In the genomic region with DNA sequence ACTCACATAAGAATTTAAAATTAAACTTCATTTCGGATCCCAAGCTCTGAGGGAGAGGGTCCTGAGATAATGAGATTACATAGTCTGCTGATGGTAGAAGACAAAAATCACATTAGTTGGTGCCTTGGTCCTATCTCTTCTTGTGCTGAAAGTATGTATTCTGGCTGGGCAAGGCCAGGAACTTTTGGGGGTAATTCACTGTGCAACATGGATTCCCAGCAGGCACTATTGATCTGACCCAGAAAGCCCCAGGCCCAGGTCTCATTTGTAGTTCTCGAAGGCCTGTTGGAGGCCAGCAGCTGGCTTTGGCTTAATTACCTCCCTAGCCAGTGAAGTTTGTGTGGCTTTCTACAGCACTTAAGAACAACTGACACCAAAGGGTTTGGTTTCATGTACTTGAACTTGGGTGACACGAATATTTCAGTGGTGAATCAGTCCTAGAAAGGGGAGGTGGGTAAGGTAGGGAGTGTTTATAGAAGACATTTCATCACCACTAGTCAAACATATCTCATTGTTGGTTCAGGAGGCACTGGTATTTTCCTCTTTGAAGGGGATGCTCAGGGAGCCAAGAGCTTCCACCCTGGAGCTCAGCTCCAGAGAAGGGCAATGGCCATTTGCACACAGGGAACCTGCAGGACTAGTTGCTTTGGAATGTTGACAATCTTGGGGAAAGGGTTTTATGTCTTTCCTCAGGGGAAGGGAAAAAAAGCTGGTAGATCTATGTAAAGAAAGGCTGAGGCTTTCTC, we compare ENCODE assay signal across 1 cellular context.
TF ChIP-seq lines count a peak whose summit lies in the region.

No MANE protein-coding gene starts in this region.

TF ChIP-seq in HepG2, 621 proteins besides CTCF, POLR2A, EP300 and RAD21 (continued from another document and continues in another):
- TF ChIP-seq, protein P1, sequence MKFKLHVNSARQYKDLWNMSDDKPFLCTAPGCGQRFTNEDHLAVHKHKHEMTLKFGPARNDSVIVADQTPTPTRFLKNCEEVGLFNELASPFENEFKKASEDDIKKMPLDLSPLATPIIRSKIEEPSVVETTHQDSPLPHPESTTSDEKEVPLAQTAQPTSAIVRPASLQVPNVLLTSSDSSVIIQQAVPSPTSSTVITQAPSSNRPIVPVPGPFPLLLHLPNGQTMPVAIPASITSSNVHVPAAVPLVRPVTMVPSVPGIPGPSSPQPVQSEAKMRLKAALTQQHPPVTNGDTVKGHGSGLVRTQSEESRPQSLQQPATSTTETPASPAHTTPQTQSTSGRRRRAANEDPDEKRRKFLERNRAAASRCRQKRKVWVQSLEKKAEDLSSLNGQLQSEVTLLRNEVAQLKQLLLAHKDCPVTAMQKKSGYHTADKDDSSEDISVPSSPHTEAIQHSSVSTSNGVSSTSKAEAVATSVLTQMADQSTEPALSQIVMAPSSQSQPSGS (CRISPR knock-in tag; IDR thresholded peaks at IDR 0.05): peak; percentile 91
- TF ChIP-seq NFYB (CRISPR knock-in tag; IDR thresholded peaks at IDR 0.05) (no peak), SIX1 (CRISPR knock-in tag; IDR thresholded peaks at IDR 0.05; ENCODE audit: borderline replicate concordance) (peak; percentile 92), CENPT (CRISPR knock-in tag; IDR thresholded peaks at IDR 0.05; ENCODE audit: low read depth) (no peak), KDM5A (IDR thresholded peaks at IDR 0.05; ENCODE audit: borderline replicate concordance, low read length) (no peak), MZF1 (CRISPR knock-in tag; IDR thresholded peaks at IDR 0.05; ENCODE audit: borderline replicate concordance) (no peak), KDM2A (CRISPR knock-in tag; IDR thresholded peaks at IDR 0.05; ENCODE audit: borderline replicate concordance, low read depth) (no peak), ZNF598 (CRISPR knock-in tag; IDR thresholded peaks at IDR 0.05; ENCODE audit: borderline replicate concordance) (no peak), ELF3 (CRISPR knock-in tag; IDR thresholded peaks at IDR 0.05) (peak; percentile 79), HMGA1 (CRISPR knock-in tag; conservative IDR thresholded peaks at IDR 0.05) (no peak), ZNF124 (CRISPR knock-in tag; IDR thresholded peaks at IDR 0.05) (0 out of 2 replicates have a peak, but pooled peaks have one; percentile 24), ZNF431 (CRISPR knock-in tag; IDR thresholded peaks at IDR 0.05; ENCODE audit: borderline replicate concordance, low read depth) (no peak; the same call in 1 of the 2 replicates), DNMT3B (CRISPR knock-in tag; conservative IDR thresholded peaks at IDR 0.05) (peak; percentile 98), ZNF605 (CRISPR knock-in tag; IDR thresholded peaks at IDR 0.05) (peak; percentile 87; the same call in 1 of the 2 replicates), NKX3-1 (CRISPR knock-in tag; IDR thresholded peaks at IDR 0.05) (no peak), ETV6 (CRISPR knock-in tag; conservative IDR thresholded peaks at IDR 0.05) (no peak), SRF (IDR thresholded peaks at IDR 0.05; ENCODE audit: low read depth, low read length) (no peak), TBL1XR1 (IDR thresholded peaks at IDR 0.05; ENCODE audit: borderline replicate concordance, low read length, partially characterized antibody) (peak; percentile 95), HNRNPL (IDR thresholded peaks at IDR 0.05; ENCODE audit: low read depth, low read length) (no peak), ZNF496 (CRISPR knock-in tag; IDR thresholded peaks at IDR 0.05; ENCODE audit: insufficient replicate concordance) (no peak), ZNF260 (CRISPR knock-in tag; IDR thresholded peaks at IDR 0.05; ENCODE audit: borderline replicate concordance, low read depth) (no peak)
- TF ChIP-seq, protein P2, sequence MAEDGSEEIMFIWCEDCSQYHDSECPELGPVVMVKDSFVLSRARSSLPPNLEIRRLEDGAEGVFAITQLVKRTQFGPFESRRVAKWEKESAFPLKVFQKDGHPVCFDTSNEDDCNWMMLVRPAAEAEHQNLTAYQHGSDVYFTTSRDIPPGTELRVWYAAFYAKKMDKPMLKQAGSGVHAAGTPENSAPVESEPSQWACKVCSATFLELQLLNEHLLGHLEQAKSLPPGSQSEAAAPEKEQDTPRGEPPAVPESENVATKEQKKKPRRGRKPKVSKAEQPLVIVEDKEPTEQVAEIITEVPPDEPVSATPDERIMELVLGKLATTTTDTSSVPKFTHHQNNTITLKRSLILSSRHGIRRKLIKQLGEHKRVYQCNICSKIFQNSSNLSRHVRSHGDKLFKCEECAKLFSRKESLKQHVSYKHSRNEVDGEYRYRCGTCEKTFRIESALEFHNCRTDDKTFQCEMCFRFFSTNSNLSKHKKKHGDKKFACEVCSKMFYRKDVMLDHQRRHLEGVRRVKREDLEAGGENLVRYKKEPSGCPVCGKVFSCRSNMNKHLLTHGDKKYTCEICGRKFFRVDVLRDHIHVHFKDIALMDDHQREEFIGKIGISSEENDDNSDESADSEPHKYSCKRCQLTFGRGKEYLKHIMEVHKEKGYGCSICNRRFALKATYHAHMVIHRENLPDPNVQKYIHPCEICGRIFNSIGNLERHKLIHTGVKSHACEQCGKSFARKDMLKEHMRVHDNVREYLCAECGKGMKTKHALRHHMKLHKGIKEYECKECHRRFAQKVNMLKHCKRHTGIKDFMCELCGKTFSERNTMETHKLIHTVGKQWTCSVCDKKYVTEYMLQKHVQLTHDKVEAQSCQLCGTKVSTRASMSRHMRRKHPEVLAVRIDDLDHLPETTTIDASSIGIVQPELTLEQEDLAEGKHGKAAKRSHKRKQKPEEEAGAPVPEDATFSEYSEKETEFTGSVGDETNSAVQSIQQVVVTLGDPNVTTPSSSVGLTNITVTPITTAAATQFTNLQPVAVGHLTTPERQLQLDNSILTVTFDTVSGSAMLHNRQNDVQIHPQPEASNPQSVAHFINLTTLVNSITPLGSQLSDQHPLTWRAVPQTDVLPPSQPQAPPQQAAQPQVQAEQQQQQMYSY (CRISPR knock-in tag; IDR thresholded peaks at IDR 0.05): no peak
- TF ChIP-seq, protein P3, sequence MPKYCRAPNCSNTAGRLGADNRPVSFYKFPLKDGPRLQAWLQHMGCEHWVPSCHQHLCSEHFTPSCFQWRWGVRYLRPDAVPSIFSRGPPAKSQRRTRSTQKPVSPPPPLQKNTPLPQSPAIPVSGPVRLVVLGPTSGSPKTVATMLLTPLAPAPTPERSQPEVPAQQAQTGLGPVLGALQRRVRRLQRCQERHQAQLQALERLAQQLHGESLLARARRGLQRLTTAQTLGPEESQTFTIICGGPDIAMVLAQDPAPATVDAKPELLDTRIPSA (CRISPR knock-in tag; IDR thresholded peaks at IDR 0.05; ENCODE audit: borderline replicate concordance): no peak
- TF ChIP-seq, protein P4, sequence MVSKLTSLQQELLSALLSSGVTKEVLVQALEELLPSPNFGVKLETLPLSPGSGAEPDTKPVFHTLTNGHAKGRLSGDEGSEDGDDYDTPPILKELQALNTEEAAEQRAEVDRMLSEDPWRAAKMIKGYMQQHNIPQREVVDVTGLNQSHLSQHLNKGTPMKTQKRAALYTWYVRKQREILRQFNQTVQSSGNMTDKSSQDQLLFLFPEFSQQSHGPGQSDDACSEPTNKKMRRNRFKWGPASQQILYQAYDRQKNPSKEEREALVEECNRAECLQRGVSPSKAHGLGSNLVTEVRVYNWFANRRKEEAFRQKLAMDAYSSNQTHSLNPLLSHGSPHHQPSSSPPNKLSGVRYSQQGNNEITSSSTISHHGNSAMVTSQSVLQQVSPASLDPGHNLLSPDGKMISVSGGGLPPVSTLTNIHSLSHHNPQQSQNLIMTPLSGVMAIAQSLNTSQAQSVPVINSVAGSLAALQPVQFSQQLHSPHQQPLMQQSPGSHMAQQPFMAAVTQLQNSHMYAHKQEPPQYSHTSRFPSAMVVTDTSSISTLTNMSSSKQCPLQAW (CRISPR knock-in tag; IDR thresholded peaks at IDR 0.05): peak; percentile 71; the same call in 1 of the 2 replicates
- TF ChIP-seq, protein P5, sequence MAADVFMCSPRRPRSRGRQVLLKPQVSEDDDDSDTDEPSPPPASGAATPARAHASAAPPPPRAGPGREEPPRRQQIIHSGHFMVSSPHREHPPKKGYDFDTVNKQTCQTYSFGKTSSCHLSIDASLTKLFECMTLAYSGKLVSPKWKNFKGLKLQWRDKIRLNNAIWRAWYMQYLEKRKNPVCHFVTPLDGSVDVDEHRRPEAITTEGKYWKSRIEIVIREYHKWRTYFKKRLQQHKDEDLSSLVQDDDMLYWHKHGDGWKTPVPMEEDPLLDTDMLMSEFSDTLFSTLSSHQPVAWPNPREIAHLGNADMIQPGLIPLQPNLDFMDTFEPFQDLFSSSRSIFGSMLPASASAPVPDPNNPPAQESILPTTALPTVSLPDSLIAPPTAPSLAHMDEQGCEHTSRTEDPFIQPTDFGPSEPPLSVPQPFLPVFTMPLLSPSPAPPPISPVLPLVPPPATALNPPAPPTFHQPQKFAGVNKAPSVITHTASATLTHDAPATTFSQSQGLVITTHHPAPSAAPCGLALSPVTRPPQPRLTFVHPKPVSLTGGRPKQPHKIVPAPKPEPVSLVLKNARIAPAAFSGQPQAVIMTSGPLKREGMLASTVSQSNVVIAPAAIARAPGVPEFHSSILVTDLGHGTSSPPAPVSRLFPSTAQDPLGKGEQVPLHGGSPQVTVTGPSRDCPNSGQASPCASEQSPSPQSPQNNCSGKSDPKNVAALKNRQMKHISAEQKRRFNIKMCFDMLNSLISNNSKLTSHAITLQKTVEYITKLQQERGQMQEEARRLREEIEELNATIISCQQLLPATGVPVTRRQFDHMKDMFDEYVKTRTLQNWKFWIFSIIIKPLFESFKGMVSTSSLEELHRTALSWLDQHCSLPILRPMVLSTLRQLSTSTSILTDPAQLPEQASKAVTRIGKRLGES (CRISPR knock-in tag; IDR thresholded peaks at IDR 0.05; ENCODE audit: borderline replicate concordance): no peak
- TF ChIP-seq, protein P6, sequence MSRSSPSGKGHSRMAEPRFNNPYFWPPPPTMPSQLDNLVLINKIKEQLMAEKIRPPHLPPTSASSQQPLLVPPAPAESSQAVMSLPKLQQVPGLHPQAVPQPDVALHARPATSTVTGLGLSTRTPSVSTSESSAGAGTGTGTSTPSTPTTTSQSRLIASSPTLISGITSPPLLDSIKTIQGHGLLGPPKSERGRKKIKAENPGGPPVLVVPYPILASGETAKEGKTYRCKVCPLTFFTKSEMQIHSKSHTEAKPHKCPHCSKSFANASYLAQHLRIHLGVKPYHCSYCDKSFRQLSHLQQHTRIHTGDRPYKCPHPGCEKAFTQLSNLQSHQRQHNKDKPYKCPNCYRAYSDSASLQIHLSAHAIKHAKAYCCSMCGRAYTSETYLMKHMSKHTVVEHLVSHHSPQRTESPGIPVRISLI (CRISPR knock-in tag; IDR thresholded peaks at IDR 0.05; ENCODE audit: borderline replicate concordance): peak; percentile 30; the same call in 1 of the 2 replicates
- TF ChIP-seq, protein P7, sequence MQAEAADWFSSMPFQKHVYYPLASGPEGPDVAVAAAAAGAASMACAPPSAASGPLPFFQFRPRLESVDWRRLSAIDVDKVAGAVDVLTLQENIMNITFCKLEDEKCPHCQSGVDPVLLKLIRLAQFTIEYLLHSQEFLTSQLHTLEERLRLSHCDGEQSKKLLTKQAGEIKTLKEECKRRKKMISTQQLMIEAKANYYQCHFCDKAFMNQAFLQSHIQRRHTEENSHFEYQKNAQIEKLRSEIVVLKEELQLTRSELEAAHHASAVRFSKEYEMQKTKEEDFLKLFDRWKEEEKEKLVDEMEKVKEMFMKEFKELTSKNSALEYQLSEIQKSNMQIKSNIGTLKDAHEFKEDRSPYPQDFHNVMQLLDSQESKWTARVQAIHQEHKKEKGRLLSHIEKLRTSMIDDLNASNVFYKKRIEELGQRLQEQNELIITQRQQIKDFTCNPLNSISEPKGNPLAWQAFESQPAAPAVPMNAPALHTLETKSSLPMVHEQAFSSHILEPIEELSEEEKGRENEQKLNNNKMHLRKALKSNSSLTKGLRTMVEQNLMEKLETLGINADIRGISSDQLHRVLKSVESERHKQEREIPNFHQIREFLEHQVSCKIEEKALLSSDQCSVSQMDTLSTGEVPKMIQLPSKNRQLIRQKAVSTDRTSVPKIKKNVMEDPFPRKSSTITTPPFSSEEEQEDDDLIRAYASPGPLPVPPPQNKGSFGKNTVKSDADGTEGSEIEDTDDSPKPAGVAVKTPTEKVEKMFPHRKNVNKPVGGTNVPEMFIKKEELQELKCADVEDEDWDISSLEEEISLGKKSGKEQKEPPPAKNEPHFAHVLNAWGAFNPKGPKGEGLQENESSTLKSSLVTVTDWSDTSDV (CRISPR knock-in tag; IDR thresholded peaks at IDR 0.05): no peak
- TF ChIP-seq, protein P8, sequence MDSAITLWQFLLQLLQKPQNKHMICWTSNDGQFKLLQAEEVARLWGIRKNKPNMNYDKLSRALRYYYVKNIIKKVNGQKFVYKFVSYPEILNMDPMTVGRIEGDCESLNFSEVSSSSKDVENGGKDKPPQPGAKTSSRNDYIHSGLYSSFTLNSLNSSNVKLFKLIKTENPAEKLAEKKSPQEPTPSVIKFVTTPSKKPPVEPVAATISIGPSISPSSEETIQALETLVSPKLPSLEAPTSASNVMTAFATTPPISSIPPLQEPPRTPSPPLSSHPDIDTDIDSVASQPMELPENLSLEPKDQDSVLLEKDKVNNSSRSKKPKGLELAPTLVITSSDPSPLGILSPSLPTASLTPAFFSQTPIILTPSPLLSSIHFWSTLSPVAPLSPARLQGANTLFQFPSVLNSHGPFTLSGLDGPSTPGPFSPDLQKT (CRISPR knock-in tag; IDR thresholded peaks at IDR 0.05; ENCODE audit: borderline replicate concordance): no peak
- TF ChIP-seq, protein P9, sequence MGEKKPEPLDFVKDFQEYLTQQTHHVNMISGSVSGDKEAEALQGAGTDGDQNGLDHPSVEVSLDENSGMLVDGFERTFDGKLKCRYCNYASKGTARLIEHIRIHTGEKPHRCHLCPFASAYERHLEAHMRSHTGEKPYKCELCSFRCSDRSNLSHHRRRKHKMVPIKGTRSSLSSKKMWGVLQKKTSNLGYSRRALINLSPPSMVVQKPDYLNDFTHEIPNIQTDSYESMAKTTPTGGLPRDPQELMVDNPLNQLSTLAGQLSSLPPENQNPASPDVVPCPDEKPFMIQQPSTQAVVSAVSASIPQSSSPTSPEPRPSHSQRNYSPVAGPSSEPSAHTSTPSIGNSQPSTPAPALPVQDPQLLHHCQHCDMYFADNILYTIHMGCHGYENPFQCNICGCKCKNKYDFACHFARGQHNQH (CRISPR knock-in tag; IDR thresholded peaks at IDR 0.05): peak; percentile 66; the same call in 1 of the 2 replicates
- TF ChIP-seq, protein P10, sequence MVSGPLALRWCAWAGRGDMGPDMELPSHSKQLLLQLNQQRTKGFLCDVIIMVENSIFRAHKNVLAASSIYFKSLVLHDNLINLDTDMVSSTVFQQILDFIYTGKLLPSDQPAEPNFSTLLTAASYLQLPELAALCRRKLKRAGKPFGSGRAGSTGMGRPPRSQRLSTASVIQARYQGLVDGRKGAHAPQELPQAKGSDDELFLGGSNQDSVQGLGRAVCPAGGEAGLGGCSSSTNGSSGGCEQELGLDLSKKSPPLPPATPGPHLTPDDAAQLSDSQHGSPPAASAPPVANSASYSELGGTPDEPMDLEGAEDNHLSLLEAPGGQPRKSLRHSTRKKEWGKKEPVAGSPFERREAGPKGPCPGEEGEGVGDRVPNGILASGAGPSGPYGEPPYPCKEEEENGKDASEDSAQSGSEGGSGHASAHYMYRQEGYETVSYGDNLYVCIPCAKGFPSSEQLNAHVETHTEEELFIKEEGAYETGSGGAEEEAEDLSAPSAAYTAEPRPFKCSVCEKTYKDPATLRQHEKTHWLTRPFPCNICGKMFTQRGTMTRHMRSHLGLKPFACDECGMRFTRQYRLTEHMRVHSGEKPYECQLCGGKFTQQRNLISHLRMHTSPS (CRISPR knock-in tag; IDR thresholded peaks at IDR 0.05; ENCODE audit: low read depth): no peak
- TF ChIP-seq, protein P11, sequence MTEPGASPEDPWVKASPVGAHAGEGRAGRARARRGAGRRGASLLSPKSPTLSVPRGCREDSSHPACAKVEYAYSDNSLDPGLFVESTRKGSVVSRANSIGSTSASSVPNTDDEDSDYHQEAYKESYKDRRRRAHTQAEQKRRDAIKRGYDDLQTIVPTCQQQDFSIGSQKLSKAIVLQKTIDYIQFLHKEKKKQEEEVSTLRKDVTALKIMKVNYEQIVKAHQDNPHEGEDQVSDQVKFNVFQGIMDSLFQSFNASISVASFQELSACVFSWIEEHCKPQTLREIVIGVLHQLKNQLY (CRISPR knock-in tag; IDR thresholded peaks at IDR 0.05): peak; percentile 33; the same call in 1 of the 2 replicates
